In genomic region chr1:74731399-74732052, GRCh38 we compare ENCODE assay signal across 9 cellular contexts. TPM values are rescaled to one million over a fixed set of nuclear protein-coding genes. Genes with fewer than 3 reads are reported as not detected.
DNase-seq lines count a peak whose midpoint lies in the region; ATAC-seq and TF ChIP-seq lines count a peak whose summit lies in the region.
"Had no signal": no experiment of that assay in that cellular context is flagged by ENCODE, and none has a peak within 500 bp of the region (broad histone marks: within the 10 kb centered on the region; RNA-seq: fewer than 3 reads in every experiment).

No MANE protein-coding gene starts in this region.

- H3K9me3 ChIP-seq in right atrium auricular region (no peaks in the 10 kb centered on the region), duodenal mucosa (ENCODE audit: control insufficient read depth in 1 of 2, low read length in 2 of 2) (peaks cover 0 to 1% of the 10 kb centered on the region in 2 donors)

- DNase-seq in right atrium auricular region (ENCODE audit: low spot score) (no peak), cardiac septum (ENCODE audit: low spot score) (no peak), cerebellar cortex (ENCODE audit: low spot score) (no peak)

- peak; percentile 19 for ATAC-seq in HG03575 (IDR thresholded peaks at IDR 0.05; ENCODE audit: extremely low read depth, insufficient number of reproducible peaks, low FRiP score, unreplicated experiment)
- no peak for ATAC-seq in HG03280 (IDR thresholded peaks at IDR 0.05; ENCODE audit: unreplicated experiment)
- no peak for ATAC-seq in HG03439 (IDR thresholded peaks at IDR 0.05; ENCODE audit: unreplicated experiment)

- H3K27me3 ChIP-seq in right atrium auricular region = no peaks in the 10 kb centered on the region
- H3K27me3 ChIP-seq in duodenal mucosa (ENCODE audit: control insufficient read depth in 1 of 2, insufficient read depth in 2 of 2, low read length in 2 of 2) = no peaks in the 10 kb centered on the region
- no peaks in the 10 kb centered on the region for H3K27me3 ChIP-seq in rectal smooth muscle tissue (ENCODE audit: control insufficient read depth, insufficient read depth, low read length)

- H3K9ac ChIP-seq in duodenal mucosa (ENCODE audit: low read depth in 1 of 2, low read length in 2 of 2) (peak overlapping the region; percentile 36 to 41), rectal smooth muscle tissue (ENCODE audit: low read length) (no peak overlapping the region)

- intact Hi-C loops in cardiac septum (cut with DNase I) = no loop called here

- H3K4me1 ChIP-seq in right atrium auricular region (peaks cover 0 to 47% of the 10 kb centered on the region in 2 donors), duodenal mucosa (ENCODE audit: control insufficient read depth in 1 of 2, insufficient read depth in 2 of 2, low read length in 2 of 2) (peaks cover 8 to 22% of the 10 kb centered on the region in 2 donors), rectal smooth muscle tissue (ENCODE audit: control insufficient read depth, insufficient read depth, low read length) (peaks cover 27% of the 10 kb centered on the region)

- no peak for TF ChIP-seq CTCF in right atrium auricular region (IDR thresholded peaks at IDR 0.05)

- peak overlapping the region in 1 of 2 donors; percentile 68 for H3K4me3 ChIP-seq in right atrium auricular region
- H3K4me3 ChIP-seq in duodenal mucosa (ENCODE audit: low read depth in 1 of 2, low read length in 2 of 2) = peak overlapping the region; percentile 66 to 94
- H3K4me3 ChIP-seq in rectal smooth muscle tissue (ENCODE audit: low read length) = peak overlapping the region; percentile 40

- H3K27ac ChIP-seq in right atrium auricular region (peak overlapping the region; percentile 3 to 85), duodenal mucosa (ENCODE audit: low read depth, low read length) (peak overlapping the region; percentile 40), rectal smooth muscle tissue (ENCODE audit: low read depth, low read length) (no peak overlapping the region)
- H3K27ac ChIP-seq: epithelial cell of prostate had no signal

- H3K36me3 ChIP-seq in right atrium auricular region (peaks cover under 1% of the 10 kb centered on the region), duodenal mucosa (ENCODE audit: control insufficient read depth in 1 of 2, insufficient read depth in 2 of 2, low read length in 2 of 2) (no peaks in the 10 kb centered on the region), rectal smooth muscle tissue (ENCODE audit: control insufficient read depth, insufficient read depth, low read length) (no peaks in the 10 kb centered on the region)

RNA-seq across cellular contexts. Expression of gene CRYZ, which starts 1.3 kb away (rescaled TPM):
- total RNA-seq in right atrium auricular region (10 to 100 TPM; 30.5 to 39.8 TPM), cardiac septum (31.0 TPM)

RNA-seq across cellular contexts. Expression of gene TYW3, which starts 1.4 kb away (rescaled TPM):
- total RNA-seq in right atrium auricular region = 10 to 100 TPM; 13.9 to 15.0 TPM
- total RNA-seq in cardiac septum = 24.4 TPM

RNA-seq across cellular contexts. Expression of gene ERICH3, which starts 57.9 kb away (rescaled TPM):
- total RNA-seq in right atrium auricular region = under 1 TPM in 1 of 2 donors, not detected in 1; 0.07 TPM
- total RNA-seq in cardiac septum = 0.11 TPM
